ENCODE assay signal across 8 cellular contexts in genomic region chr6:118565317-118565960, GRCh38. TPM values are rescaled to one million over a fixed set of nuclear protein-coding genes. Genes with fewer than 3 reads are reported as not detected.
DNase-seq lines count a peak whose midpoint lies in the region; ATAC-seq, FAIRE-seq and TF ChIP-seq lines count a peak whose summit lies in the region.

No MANE protein-coding gene starts in this region.

- H3K4me1 ChIP-seq in pancreas = no peaks in the 10 kb centered on the region

- 63 to 66% methylated on average over 5 of the region's 5 CpGs for WGBS in pancreas, 2 donors

- no peaks in the 10 kb centered on the region for H3K9me3 ChIP-seq in pancreas

- no peak for FAIRE-seq in pancreas (lab: Jason Lieb, UNC)

- DNase-seq in NCI-H345 (lab: John Stamatoyannopoulos, UW) (peak; percentile 53), NCI-H345 treated with DMSO at 0.1 percent for 48 hours (lab: John Stamatoyannopoulos, UW; ENCODE audit: unreplicated experiment) (no peak), GM19240 (ENCODE audit: insufficient read length, low spot score) (peak; percentile 39), NCI-H524 (lab: John Stamatoyannopoulos, UW) (peak; percentile 25 to 63), pancreas (no peak)
- DNase-seq in central memory CD4-positive, alpha-beta T cell = peak; percentile 60
- no peak for DNase-seq in stimulated activated CD4-positive, alpha-beta T cell treated with anti-CD3 and anti-CD28 coated beads, Interleukin-2, amount 100 ng/mL, for 24 hours

- H3K36me3 ChIP-seq in pancreas = no peaks in the 10 kb centered on the region

- H3K27me3 ChIP-seq in pancreas = no peaks in the 10 kb centered on the region

- peak in 3 of 4 donors; percentile 32 to 37 (median 34) for TF ChIP-seq CTCF in pancreas (IDR thresholded peaks at IDR 0.05)

- intact Hi-C loops in pancreas (cut with DNase I) = no loop called here

- ATAC-seq in HG03108 (IDR thresholded peaks at IDR 0.05; ENCODE audit: unreplicated experiment) (peak; percentile 98), pancreas (peak; percentile 72 to 93 (median 93))

- H3K4me3 ChIP-seq in pancreas = no peak overlapping the region

- H3K27ac ChIP-seq in pancreas = no peak overlapping the region

RNA-seq across cellular contexts. Expression of gene PLN, which starts 17.3 kb away (rescaled TPM):
- total RNA-seq in pancreas = 1 to 10 TPM in 1 of 6 donors, under 1 TPM in 5; 0.09 to 1.1 (median 0.52) TPM
- 1 to 10 TPM; 2.1 to 2.8 TPM for polyA plus RNA-seq in pancreas

Comparison
In these comparisons a context has a peak if more than half of its experiments do, and no peak if none do; other contexts are left out.
1. DNase-seq: peak in NCI-H345 (single experiment), GM19240 (single experiment), NCI-H524 (2 of 2) and central memory CD4-positive, alpha-beta T cell (single experiment); none in NCI-H345 treated with DMSO at 0.1 percent for 48 hours (single experiment), pancreas (0 of 6) and stimulated activated CD4-positive, alpha-beta T cell treated with anti-CD3 and anti-CD28 coated beads, Interleukin-2, amount 100 ng/mL, for 24 hours (0 of 2).